Comparison of ENCODE assay signal across 1 cellular context in the genomic region with DNA sequence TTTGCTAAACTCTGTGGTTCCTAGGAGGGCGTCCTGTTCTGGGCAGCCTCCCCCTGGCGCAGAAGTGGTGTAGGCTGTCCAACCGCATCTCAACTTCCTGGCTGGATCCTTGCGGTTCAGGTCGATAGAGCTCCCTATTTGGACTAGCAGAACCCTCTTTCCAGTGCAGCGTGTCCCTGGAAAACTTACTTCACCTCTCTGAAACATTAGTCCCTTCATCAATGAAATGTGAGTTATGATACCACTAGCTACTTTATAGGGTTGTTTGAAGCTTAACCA.
TF ChIP-seq lines count a peak whose summit lies in the region.

No MANE protein-coding gene starts in this region.

TF ChIP-seq in H1, 55 proteins besides CTCF, POLR2A, EP300 and RAD21 (continued from another document):
- TF ChIP-seq, protein P1, sequence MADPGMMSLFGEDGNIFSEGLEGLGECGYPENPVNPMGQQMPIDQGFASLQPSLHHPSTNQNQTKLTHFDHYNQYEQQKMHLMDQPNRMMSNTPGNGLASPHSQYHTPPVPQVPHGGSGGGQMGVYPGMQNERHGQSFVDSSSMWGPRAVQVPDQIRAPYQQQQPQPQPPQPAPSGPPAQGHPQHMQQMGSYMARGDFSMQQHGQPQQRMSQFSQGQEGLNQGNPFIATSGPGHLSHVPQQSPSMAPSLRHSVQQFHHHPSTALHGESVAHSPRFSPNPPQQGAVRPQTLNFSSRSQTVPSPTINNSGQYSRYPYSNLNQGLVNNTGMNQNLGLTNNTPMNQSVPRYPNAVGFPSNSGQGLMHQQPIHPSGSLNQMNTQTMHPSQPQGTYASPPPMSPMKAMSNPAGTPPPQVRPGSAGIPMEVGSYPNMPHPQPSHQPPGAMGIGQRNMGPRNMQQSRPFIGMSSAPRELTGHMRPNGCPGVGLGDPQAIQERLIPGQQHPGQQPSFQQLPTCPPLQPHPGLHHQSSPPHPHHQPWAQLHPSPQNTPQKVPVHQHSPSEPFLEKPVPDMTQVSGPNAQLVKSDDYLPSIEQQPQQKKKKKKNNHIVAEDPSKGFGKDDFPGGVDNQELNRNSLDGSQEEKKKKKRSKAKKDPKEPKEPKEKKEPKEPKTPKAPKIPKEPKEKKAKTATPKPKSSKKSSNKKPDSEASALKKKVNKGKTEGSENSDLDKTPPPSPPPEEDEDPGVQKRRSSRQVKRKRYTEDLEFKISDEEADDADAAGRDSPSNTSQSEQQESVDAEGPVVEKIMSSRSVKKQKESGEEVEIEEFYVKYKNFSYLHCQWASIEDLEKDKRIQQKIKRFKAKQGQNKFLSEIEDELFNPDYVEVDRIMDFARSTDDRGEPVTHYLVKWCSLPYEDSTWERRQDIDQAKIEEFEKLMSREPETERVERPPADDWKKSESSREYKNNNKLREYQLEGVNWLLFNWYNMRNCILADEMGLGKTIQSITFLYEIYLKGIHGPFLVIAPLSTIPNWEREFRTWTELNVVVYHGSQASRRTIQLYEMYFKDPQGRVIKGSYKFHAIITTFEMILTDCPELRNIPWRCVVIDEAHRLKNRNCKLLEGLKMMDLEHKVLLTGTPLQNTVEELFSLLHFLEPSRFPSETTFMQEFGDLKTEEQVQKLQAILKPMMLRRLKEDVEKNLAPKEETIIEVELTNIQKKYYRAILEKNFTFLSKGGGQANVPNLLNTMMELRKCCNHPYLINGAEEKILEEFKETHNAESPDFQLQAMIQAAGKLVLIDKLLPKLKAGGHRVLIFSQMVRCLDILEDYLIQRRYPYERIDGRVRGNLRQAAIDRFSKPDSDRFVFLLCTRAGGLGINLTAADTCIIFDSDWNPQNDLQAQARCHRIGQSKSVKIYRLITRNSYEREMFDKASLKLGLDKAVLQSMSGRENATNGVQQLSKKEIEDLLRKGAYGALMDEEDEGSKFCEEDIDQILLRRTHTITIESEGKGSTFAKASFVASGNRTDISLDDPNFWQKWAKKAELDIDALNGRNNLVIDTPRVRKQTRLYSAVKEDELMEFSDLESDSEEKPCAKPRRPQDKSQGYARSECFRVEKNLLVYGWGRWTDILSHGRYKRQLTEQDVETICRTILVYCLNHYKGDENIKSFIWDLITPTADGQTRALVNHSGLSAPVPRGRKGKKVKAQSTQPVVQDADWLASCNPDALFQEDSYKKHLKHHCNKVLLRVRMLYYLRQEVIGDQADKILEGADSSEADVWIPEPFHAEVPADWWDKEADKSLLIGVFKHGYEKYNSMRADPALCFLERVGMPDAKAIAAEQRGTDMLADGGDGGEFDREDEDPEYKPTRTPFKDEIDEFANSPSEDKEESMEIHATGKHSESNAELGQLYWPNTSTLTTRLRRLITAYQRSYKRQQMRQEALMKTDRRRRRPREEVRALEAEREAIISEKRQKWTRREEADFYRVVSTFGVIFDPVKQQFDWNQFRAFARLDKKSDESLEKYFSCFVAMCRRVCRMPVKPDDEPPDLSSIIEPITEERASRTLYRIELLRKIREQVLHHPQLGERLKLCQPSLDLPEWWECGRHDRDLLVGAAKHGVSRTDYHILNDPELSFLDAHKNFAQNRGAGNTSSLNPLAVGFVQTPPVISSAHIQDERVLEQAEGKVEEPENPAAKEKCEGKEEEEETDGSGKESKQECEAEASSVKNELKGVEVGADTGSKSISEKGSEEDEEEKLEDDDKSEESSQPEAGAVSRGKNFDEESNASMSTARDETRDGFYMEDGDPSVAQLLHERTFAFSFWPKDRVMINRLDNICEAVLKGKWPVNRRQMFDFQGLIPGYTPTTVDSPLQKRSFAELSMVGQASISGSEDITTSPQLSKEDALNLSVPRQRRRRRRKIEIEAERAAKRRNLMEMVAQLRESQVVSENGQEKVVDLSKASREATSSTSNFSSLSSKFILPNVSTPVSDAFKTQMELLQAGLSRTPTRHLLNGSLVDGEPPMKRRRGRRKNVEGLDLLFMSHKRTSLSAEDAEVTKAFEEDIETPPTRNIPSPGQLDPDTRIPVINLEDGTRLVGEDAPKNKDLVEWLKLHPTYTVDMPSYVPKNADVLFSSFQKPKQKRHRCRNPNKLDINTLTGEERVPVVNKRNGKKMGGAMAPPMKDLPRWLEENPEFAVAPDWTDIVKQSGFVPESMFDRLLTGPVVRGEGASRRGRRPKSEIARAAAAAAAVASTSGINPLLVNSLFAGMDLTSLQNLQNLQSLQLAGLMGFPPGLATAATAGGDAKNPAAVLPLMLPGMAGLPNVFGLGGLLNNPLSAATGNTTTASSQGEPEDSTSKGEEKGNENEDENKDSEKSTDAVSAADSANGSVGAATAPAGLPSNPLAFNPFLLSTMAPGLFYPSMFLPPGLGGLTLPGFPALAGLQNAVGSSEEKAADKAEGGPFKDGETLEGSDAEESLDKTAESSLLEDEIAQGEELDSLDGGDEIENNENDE (IDR thresholded peaks at IDR 0.05; ENCODE audit: insufficient replicate concordance, low read length), result no peak
- TF ChIP-seq SIRT6 (IDR thresholded peaks at IDR 0.05; ENCODE audit: low read length) (no peak), SAP30 (IDR thresholded peaks at IDR 0.05; ENCODE audit: insufficient read depth, insufficient replicate concordance, low read length) (no peak), SUZ12 (IDR thresholded peaks at IDR 0.05; ENCODE audit: low read length) (peak; percentile 22; the same call in 1 of the 2 replicates)
TF ChIP-seq in H1: peak in this region for 2.
